In genomic region chr6:101878554-101879276, GRCh38 we compare ENCODE assay signal across 23 cellular contexts.
A peak's percentile ranks its signal among the peaks of the same experiment; 100 is the strongest.
DNase-seq lines count a peak whose midpoint lies in the region; ATAC-seq and TF ChIP-seq lines count a peak whose summit lies in the region.
"Had no signal": no experiment of that assay in that cellular context is flagged by ENCODE, and none has a peak within 500 bp of the region (broad histone marks: within the 10 kb centered on the region; RNA-seq: fewer than 3 reads in every experiment).

No MANE protein-coding gene starts in this region.

- no peaks in the 10 kb centered on the region for H3K79me2 ChIP-seq in OCI-LY3 (ENCODE audit: low read length)
- H3K79me2 ChIP-seq: parathyroid adenoma had no signal

- H3K9me3 Mint-ChIP-seq in nephron progenitor cell = peaks cover 6% of the 10 kb centered on the region

- H3K27ac ChIP-seq in OCI-LY3 (ENCODE audit: low read length) = peak overlapping the region; percentile 88
- H3K27ac ChIP-seq: parathyroid adenoma, tibial nerve had no signal

- no peak for TF ChIP-seq POLR2A in GM18505 (IDR thresholded peaks at IDR 0.05; ENCODE audit: borderline replicate concordance, extremely low read depth, insufficient read depth, insufficient read length)

- peak overlapping the region; percentile 82; the same call in 1 of the 2 replicates for H2AFZ ChIP-seq in OCI-LY3 (ENCODE audit: low read depth, low read length)
- H2AFZ ChIP-seq: parathyroid adenoma had no signal

- H3K4me3 ChIP-seq in OCI-LY3 (ENCODE audit: low read length) = peak overlapping the region; percentile 45; the same call in 1 of the 2 replicates
- H3K4me3 ChIP-seq: tibial nerve had no signal

- peak overlapping the region; percentile 41; the same call in 1 of the 2 replicates for H3K9ac ChIP-seq in OCI-LY3 (ENCODE audit: low read length)
- H3K9ac ChIP-seq: parathyroid adenoma had no signal

- no peak for TF ChIP-seq CTCF in OCI-LY3 (IDR thresholded peaks at IDR 0.05; ENCODE audit: low read depth, low read length)
- no peak for TF ChIP-seq CTCF in nephron progenitor cell (IDR thresholded peaks at IDR 0.05)
- no peak for TF ChIP-seq CTCF in GM13977 (IDR thresholded peaks at IDR 0.05; ENCODE audit: extremely low read depth, insufficient read depth, missing control alignments)

- no peaks in the 10 kb centered on the region for H3K9me3 ChIP-seq in OCI-LY3 (ENCODE audit: insufficient read depth, low read length)

- peaks cover 30% of the 10 kb centered on the region for H3K4me1 ChIP-seq in OCI-LY3 (ENCODE audit: low read length)
- H3K4me1 ChIP-seq: parathyroid adenoma, tibial nerve had no signal

- in situ Hi-C loops in GM13977 (cut with MboI; ENCODE audit: low pct_unique_long_range_greater_than_20kb, low sequenced_read_pairs, unreplicated experiment) = no loop called here

- DNase-seq in nephron progenitor cell = no peak
- no peak for DNase-seq in amygdala (lab: John Stamatoyannopoulos, UW)
- no peak for DNase-seq in GM13977 (ENCODE audit: low spot score)
- DNase-seq: activated CD4-positive, alpha-beta T cell treated with anti-CD3 and anti-CD28 coated beads for 48 hours; AML-193; foreskin fibroblast; hippocampal formation; naive thymus-derived CD4-positive, alpha-beta T cell; NCI-H2029 treated with DMSO at 0.1 percent for 48 hours; NCI-H446; NK-92 treated with Interleukin-12 subunit alpha and Interleukin-12 subunit beta, amount 100 ng/mL, for 24 hours; stimulated activated naive CD8-positive, alpha-beta T cell treated with anti-CD3 and anti-CD28 coated beads, Interleukin-15, Interleukin-2, amounts not matched to agents 100 U/mL and 50 U/mL, for 24 hours; T-helper 1 cell had no signal

- no peaks in the 10 kb centered on the region for H3K36me3 Mint-ChIP-seq in nephron progenitor cell (ENCODE audit: low read depth)
- H3K36me3 Mint-ChIP-seq: IgD-negative memory B cell; memory B cell; naive thymus-derived CD4-positive, alpha-beta T cell had no signal

- peak overlapping the region; percentile 55 for H3K4me2 ChIP-seq in OCI-LY3 (ENCODE audit: low read length)

- H3K36me3 ChIP-seq in OCI-LY3 (replicated peaks; ENCODE audit: low read depth, low read length) = peaks cover 3% of the 10 kb centered on the region
- H3K36me3 ChIP-seq: tibial nerve had no signal

- no peaks in the 10 kb centered on the region for H3K4me1 Mint-ChIP-seq in nephron progenitor cell
- H3K4me1 Mint-ChIP-seq: IgD-negative memory B cell; memory B cell; naive thymus-derived CD4-positive, alpha-beta T cell had no signal

- ATAC-seq in GM21360 (IDR thresholded peaks at IDR 0.05; ENCODE audit: unreplicated experiment) (peak; percentile 58), HG03066 (IDR thresholded peaks at IDR 0.05; ENCODE audit: low read depth, unreplicated experiment) (peak; percentile 49), HG03571 (IDR thresholded peaks at IDR 0.05; ENCODE audit: unreplicated experiment) (no peak), GM18505 (IDR thresholded peaks at IDR 0.05; ENCODE audit: unreplicated experiment) (no peak)
- ATAC-seq: naive thymus-derived CD4-positive, alpha-beta T cell; sciatic nerve; stimulated activated naive CD8-positive, alpha-beta T cell treated with anti-CD3 and anti-CD28 coated beads, Interleukin-15, Interleukin-2, amounts not matched to agents 100 U/mL and 50 U/mL, for 24 hours had no signal

- H3K27ac Mint-ChIP-seq in nephron progenitor cell = peak overlapping the region; percentile 47
- H3K27ac Mint-ChIP-seq: IgD-negative memory B cell; memory B cell; naive thymus-derived CD4-positive, alpha-beta T cell had no signal

- no peaks in the 10 kb centered on the region for H4K20me1 ChIP-seq in OCI-LY3 (ENCODE audit: insufficient read depth, low read length)

- no peak overlapping the region for H3K4me3 Mint-ChIP-seq in nephron progenitor cell
- H3K4me3 Mint-ChIP-seq: IgD-negative memory B cell; memory B cell; naive thymus-derived CD4-positive, alpha-beta T cell had no signal

- H3K27me3 Mint-ChIP-seq in nephron progenitor cell (ENCODE audit: low read depth, poor library complexity) = peaks cover 3% of the 10 kb centered on the region
- H3K27me3 Mint-ChIP-seq: IgD-negative memory B cell; memory B cell; naive thymus-derived CD4-positive, alpha-beta T cell had no signal

- H3K27me3 ChIP-seq in OCI-LY3 (ENCODE audit: low read depth, low read length) = no peaks in the 10 kb centered on the region
- H3K27me3 ChIP-seq: tibial nerve had no signal

Comparison
In these comparisons a context has a peak if more than half of its experiments do, and no peak if none do; other contexts are left out.
1. ATAC-seq: peak in GM21360 (single experiment) and HG03066 (single experiment); none in HG03571 (single experiment) and GM18505 (single experiment).